ENCODE assay signal across 16 cellular contexts in genomic region chr2:137967042-137967441, GRCh38. TPM values are rescaled to one million over a fixed set of nuclear protein-coding genes. Genes with fewer than 3 reads are reported as not detected.
DNase-seq lines count a peak whose midpoint lies in the region; ATAC-seq, FAIRE-seq and TF ChIP-seq lines count a peak whose summit lies in the region.
"Had no signal": no experiment of that assay in that cellular context is flagged by ENCODE, and none has a peak within 500 bp of the region (broad histone marks: within the 10 kb centered on the region; RNA-seq: fewer than 3 reads in every experiment).

No MANE protein-coding gene starts in this region.

- H3K9ac ChIP-seq in HepG2 (ENCODE audit: insufficient read depth, low read depth, low read length), result peak overlapping the region; percentile 99

- BruUV-seq in HepG2 (replicated peaks; lab: Mats Ljungman, UMichigan), result no TSS peak

- TF ChIP-seq EP300 in HepG2 (IDR thresholded peaks at IDR 0.05; ENCODE audit: low read depth in 2 of 2, low read length in 2 of 2), result no peak
- no peak for TF ChIP-seq EP300 in HepG2 (CRISPR knock-in tag; IDR thresholded peaks at IDR 0.05; ENCODE audit: borderline replicate concordance)

- no peak for TF ChIP-seq CTCF in ascending aorta (IDR thresholded peaks at IDR 0.05)
- no peak for TF ChIP-seq CTCF in HepG2 (CRISPR knock-in tag; IDR thresholded peaks at IDR 0.05)
- TF ChIP-seq CTCF in psoas muscle (IDR thresholded peaks at IDR 0.05), result no peak
- no peak for TF ChIP-seq CTCF in uterus (IDR thresholded peaks at IDR 0.05)

- H3K4me1 ChIP-seq in ascending aorta, result peaks cover 7 to 24% of the 10 kb centered on the region in 2 donors
- peaks cover 72% of the 10 kb centered on the region for H3K4me1 ChIP-seq in HepG2 (ENCODE audit: insufficient read depth, low read length)
- H3K4me1 ChIP-seq in psoas muscle, result peaks cover 7% of the 10 kb centered on the region
- H3K4me1 ChIP-seq in uterus, result no peaks in the 10 kb centered on the region

- DNase-seq in ascending aorta (ENCODE audit: low spot score in 2 of 2), result no peak
- DNase-seq in HepG2 (ENCODE audit: low spot score), result no peak
- no peak for DNase-seq in psoas muscle
- no peak for DNase-seq in uterus
- no peak for DNase-seq in cerebellar cortex (ENCODE audit: low spot score)
- DNase-seq in COLO668 (lab: John Stamatoyannopoulos, UW; ENCODE audit: unreplicated experiment), result no peak
- DNase-seq in middle frontal gyrus (ENCODE audit: extremely low spot score, low spot score), result no peak
- DNase-seq: BE2C, DMS53, H7, Kasumi-1, NCI-H1105 treated with DMSO at 0.1 percent for 48 hours, NCI-H1930, NCI-H2171 treated with DMSO at 0.1 percent for 48 hours, Peyer's patch, SHP77 had no signal

- H3K36me3 ChIP-seq in ascending aorta (peaks cover 0 to 3% of the 10 kb centered on the region in 2 donors), HepG2 (replicated peaks in 1 of 2; ENCODE audit: control insufficient read depth in 1 of 2, insufficient read depth in 2 of 2, low read length in 2 of 2) (peaks cover 6 to 18% of the 10 kb centered on the region in 2 experiments), psoas muscle (ENCODE audit: insufficient read depth in 1 of 2, low read depth in 1 of 2) (no peaks in the 10 kb centered on the region), uterus (no peaks in the 10 kb centered on the region)
- H3K36me3 ChIP-seq: BE2C, Peyer's patch had no signal

- in situ Hi-C loops in HepG2 (cut with HindIII; ENCODE audit: extremely low pct_ligation_motif_present, low pct_unique_long_range_greater_than_20kb), result no loop called here

- H4K20me1 ChIP-seq in HepG2 (ENCODE audit: insufficient read depth, low read length), result no peaks in the 10 kb centered on the region

- H3K4me3 ChIP-seq in ascending aorta (peak overlapping the region in 1 of 2 donors; percentile 75), HepG2 (replicated peaks in 1 of 3; ENCODE audit: insufficient read depth in 1 of 3, low read depth in 2 of 3, low read length in 3 of 3) (peak overlapping the region; percentile 66 to 85 (median 82)), psoas muscle (peak overlapping the region; percentile 64), uterus (no peak overlapping the region)

- CTCF ChIA-PET in HepG2 (lab: Yijun Ruan, JAX; ENCODE audit: low intra/inter-chr PET ratio, low total read pairs), result no interaction called here

- H3K27me3 ChIP-seq in ascending aorta (no peaks in the 10 kb centered on the region), HepG2 (ENCODE audit: control insufficient read depth in 1 of 2, insufficient read depth in 2 of 2, low read length in 2 of 2) (no peaks in the 10 kb centered on the region; a peak in 2 of 5 replicates), psoas muscle (ENCODE audit: insufficient read depth in 3 of 3, low read length in 2 of 3) (no peaks in the 10 kb centered on the region), uterus (no peaks in the 10 kb centered on the region)
- H3K27me3 ChIP-seq: Peyer's patch had no signal

- no peak for FAIRE-seq in HepG2 (lab: Jason Lieb, UNC)

- no peak for ATAC-seq in HepG2
- ATAC-seq in psoas muscle, result no peak

- TF ChIP-seq POLR2A in HepG2 (IDR thresholded peaks at IDR 0.05; ENCODE audit: insufficient read depth in 1 of 2, low read depth in 2 of 2, low read length in 2 of 2) (peak in 1 of 2 experiments; percentile 44; a peak in 1 of 4 replicates), uterus (IDR thresholded peaks at IDR 0.05) (no peak)

- POLR2A ChIA-PET in HepG2 (lab: Yijun Ruan, JAX), result interaction anchor here (0.6 to 9.4 kb wide), 6 partner anchors 8 to 456 kb away, joined by 3 to 733 read pairs (median 24); no protein-coding TSS in a partner anchor

- peak overlapping the region; percentile 92 for H3K4me2 ChIP-seq in HepG2 (ENCODE audit: low read depth, low read length)

- TF ChIP-seq RAD21 in HepG2 (CRISPR knock-in tag; IDR thresholded peaks at IDR 0.05), result no peak

- peaks cover 86% of the 10 kb centered on the region for H3K79me2 ChIP-seq in HepG2 (ENCODE audit: insufficient read depth, low read length)

- intact Hi-C loops in ascending aorta (cut with DNase I) (loop anchor here (5.0 to 10.0 kb wide), 2 partner anchors 278 to 400 kb away; no protein-coding TSS in a partner anchor), HepG2 (cut with micrococcal nuclease; ENCODE audit: unreplicated experiment) (no loop called here), psoas muscle (cut with DNase I) (no loop called here), uterus (cut with DNase I; ENCODE audit: low total_unique reads) (no loop called here)

- H3K9me3 ChIP-seq in ascending aorta (no peaks in the 10 kb centered on the region), HepG2 (ENCODE audit: low read length) (no peaks in the 10 kb centered on the region), psoas muscle (no peaks in the 10 kb centered on the region), uterus (no peaks in the 10 kb centered on the region)
- H3K9me3 ChIP-seq: BE2C, Peyer's patch had no signal

- WGBS in HepG2 (ENCODE audit: low lambda C conversion rate), result 25% methylated on average over 7 of the region's 7 CpGs
- 91 to 97% (median 94%) methylated on average over 7 of the region's 7 CpGs for WGBS in psoas muscle, 3 donors

- no peak overlapping the region for H2AFZ ChIP-seq in HepG2 (ENCODE audit: low read length)

- H3K27ac ChIP-seq in ascending aorta, result peak overlapping the region; percentile 90 to 93
- H3K27ac ChIP-seq in HepG2 (ENCODE audit: extremely low read length, insufficient read depth, low read length), result peak overlapping the region; percentile 100
- H3K27ac ChIP-seq in psoas muscle, result no peak overlapping the region
- peak overlapping the region; percentile 86 to 96 for H3K27ac ChIP-seq in uterus
- H3K27ac ChIP-seq: Peyer's patch had no signal

TF ChIP-seq in HepG2, 621 proteins besides CTCF, POLR2A, EP300 and RAD21 (continues in another document):
- no peak for TF ChIP-seq ZNF691 (CRISPR knock-in tag; IDR thresholded peaks at IDR 0.05; ENCODE audit: borderline replicate concordance, low read depth)
- TF ChIP-seq RFX3 (CRISPR knock-in tag; IDR thresholded peaks at IDR 0.05), result no peak
- no peak for TF ChIP-seq ZNF12 (CRISPR knock-in tag; IDR thresholded peaks at IDR 0.05)
- no peak for TF ChIP-seq CC2D1A (CRISPR knock-in tag; IDR thresholded peaks at IDR 0.05)
- TF ChIP-seq ZSCAN25 (CRISPR knock-in tag; IDR thresholded peaks at IDR 0.05), result no peak
- TF ChIP-seq KAT2B (IDR thresholded peaks at IDR 0.05; ENCODE audit: borderline replicate concordance, low read depth, low read length), result no peak

RNA-seq across cellular contexts. Expression of gene HNMT, which starts 2.8 kb away (rescaled TPM):
- 22.2 TPM for total RNA-seq in ascending aorta
- 309 and 372 TPM in 2 replicates for total RNA-seq in HepG2 (2016; rRNA removed; fragmentation: Illumina TruSeq; extraction: Trizol)
- 103 and 116 TPM in 2 replicates for total RNA-seq in HepG2 (2016; cell fraction: cytosol; rRNA removed; fragmentation: Illumina TruSeq; extraction: Trizol; ENCODE audit: low read depth)
- 312 and 373 TPM in 2 replicates for total RNA-seq in HepG2 (2016; cell fraction: insoluble cytoplasmic fraction; rRNA removed; fragmentation: Illumina TruSeq; extraction: Trizol)
- total RNA-seq in HepG2 (2016; cell fraction: membrane; rRNA removed; fragmentation: Illumina TruSeq; extraction: Trizol), result 157 and 177 TPM in 2 replicates
- total RNA-seq in HepG2 (2016; cell fraction: nucleus; rRNA removed; fragmentation: Illumina TruSeq; extraction: Trizol), result 234 and 240 TPM in 2 replicates
- 259 and 279 TPM in 2 replicates for polyA plus RNA-seq in HepG2 (2011; rRNA removed)
- 170 and 271 TPM in 2 replicates for polyA plus RNA-seq in HepG2 (2011; cell fraction: cytosol; rRNA removed)
- 129 and 171 TPM in 2 replicates for polyA plus RNA-seq in HepG2 (2011; cell fraction: nucleus; rRNA removed)
- 561 and 648 TPM in 2 replicates for polyA plus RNA-seq in HepG2 (2012)
- 80.3 and 85.6 TPM in 2 replicates for polyA plus RNA-seq in HepG2 (2016; cell fraction: cytosol; fragmentation: Illumina TruSeq; extraction: Trizol; ENCODE audit: low read depth)
- 297 and 326 TPM in 2 replicates for polyA plus RNA-seq in HepG2 (2016; cell fraction: insoluble cytoplasmic fraction; fragmentation: Illumina TruSeq; extraction: Trizol; ENCODE audit: low read depth)
- polyA plus RNA-seq in HepG2 (2016; cell fraction: membrane; fragmentation: Illumina TruSeq; extraction: Trizol; ENCODE audit: low read depth), result 111 and 113 TPM in 2 replicates
- polyA plus RNA-seq in HepG2 (2016; cell fraction: nucleus; fragmentation: Illumina TruSeq; extraction: Trizol; ENCODE audit: insufficient read depth, low read depth), result 221 and 224 TPM in 2 replicates
- polyA minus RNA-seq in HepG2 (2011; rRNA and poly(A)+ RNA removed; ENCODE audit: low replicate concordance), result 14.7 and 77.3 TPM in 2 replicates
- polyA minus RNA-seq in HepG2 (2011; cell fraction: cytosol; rRNA and poly(A)+ RNA removed), result 111 and 128 TPM in 2 replicates
- polyA minus RNA-seq in HepG2 (2011; cell fraction: nucleus; rRNA and poly(A)+ RNA removed), result 529 and 697 TPM in 2 replicates
- 1 to 10 TPM; 3.5 to 7.3 (median 5.9) TPM for total RNA-seq in psoas muscle
- 1 to 10 TPM; 3.8 to 5.2 (median 3.9) TPM for polyA plus RNA-seq in psoas muscle
- 100 to 1,000 TPM in 1 of 4 donors, 10 to 100 TPM in 3; 21.5 to 122 (median 60.4) TPM for total RNA-seq in uterus

Comparison
In these comparisons a context has a peak if more than half of its experiments do, and no peak if none do; other contexts are left out.
1. H3K4me3 ChIP-seq: peak in HepG2 (3 of 3) and psoas muscle (single experiment); none in uterus (0 of 2).